7 cellular contexts compared by ENCODE assay signal in genomic region chr7:20651960-20652544, GRCh38. TPM values are rescaled to one million over a fixed set of nuclear protein-coding genes. Genes with fewer than 3 reads are reported as not detected.
DNase-seq lines count a peak whose midpoint lies in the region; ATAC-seq, FAIRE-seq and TF ChIP-seq lines count a peak whose summit lies in the region.

No MANE protein-coding gene starts in this region.

- DNase-seq in GM03348 (ENCODE audit: low spot score), result peak; percentile 57
- DNase-seq in K562 (ENCODE audit: extremely low read depth in 1 of 4, low spot score in 3 of 4), result peak in 2 of 4 experiments; percentile 4 to 11
- DNase-seq in DMS153 treated with DMSO at 0.1 percent for 48 hours (lab: John Stamatoyannopoulos, UW; ENCODE audit: unreplicated experiment), result no peak

- H3K36me3 Mint-ChIP-seq in nephron (ENCODE audit: low read depth), result no peaks in the 10 kb centered on the region

- H3K4me1 ChIP-seq in K562 (replicated peaks in 1 of 2; ENCODE audit: control insufficient read depth in 2 of 2, insufficient read depth in 2 of 2, low read length in 2 of 2), result no peaks in the 10 kb centered on the region

- H3K4me2 ChIP-seq in K562 (ENCODE audit: insufficient read depth, low read length), result no peak overlapping the region

- H3K27ac Mint-ChIP-seq in nephron, result no peak overlapping the region

- no peak overlapping the region for H2AFZ ChIP-seq in K562 (ENCODE audit: low read depth, low read length)

- no peak for TF ChIP-seq POLR2A in K562 (conservative IDR thresholded peaks at IDR 0.05)

- no peak overlapping the region for H3K9ac ChIP-seq in K562 (ENCODE audit: insufficient read depth in 1 of 2, low read depth in 2 of 2, low read length in 2 of 2)

- in situ Hi-C loops in K562 (cut with MboI), result no loop called here

- no peaks in the 10 kb centered on the region for H3K27me3 Mint-ChIP-seq in nephron (ENCODE audit: low read depth)

- no peaks in the 10 kb centered on the region for H3K9me3 Mint-ChIP-seq in nephron

- no TSS peak for BruUV-seq in K562 (replicated peaks; lab: Mats Ljungman, UMichigan)

- no peak overlapping the region for H3K4me3 ChIP-seq in K562

- no peaks in the 10 kb centered on the region for H3K9me1 ChIP-seq in K562 (ENCODE audit: control insufficient read depth, insufficient read depth, low read length)

- no peaks in the 10 kb centered on the region for H3K27me3 ChIP-seq in K562 (ENCODE audit: control insufficient read depth in 2 of 2, insufficient read depth in 2 of 2, low read length in 2 of 2)

- no peak overlapping the region for H3K27ac ChIP-seq in K562 (ENCODE audit: extremely low read depth, low read depth, low read length)

- H3K36me3 ChIP-seq in K562 (ENCODE audit: control insufficient read depth, insufficient read depth, low read length), result no peaks in the 10 kb centered on the region

- ATAC-seq in K562 (no peak), GM21723 (IDR thresholded peaks at IDR 0.05; ENCODE audit: unreplicated experiment) (no peak), HG02571 (IDR thresholded peaks at IDR 0.05; ENCODE audit: unreplicated experiment) (no peak)

- CTCF ChIA-PET in K562 (lab: Yijun Ruan, JAX; ENCODE audit: low intra/inter-chr PET ratio), result no interaction called here

- FAIRE-seq in K562 (lab: Jason Lieb, UNC), result peak; percentile 26

- WGBS in K562 (ENCODE audit: insufficient coverage, low coverage, missing lambda C conversion rate), result under 1% methylated on average over 10 of the region's 10 CpGs

- no peak overlapping the region for H3K4me3 Mint-ChIP-seq in nephron

- no peaks in the 10 kb centered on the region for H3K79me2 ChIP-seq in K562 (ENCODE audit: control insufficient read depth, insufficient read depth, low read length)

- no peaks in the 10 kb centered on the region for H3K4me1 Mint-ChIP-seq in nephron

- TF ChIP-seq EP300 in Ishikawa (IDR thresholded peaks at IDR 0.05; ENCODE audit: borderline replicate concordance), result no peak
- TF ChIP-seq EP300 in K562 (IDR thresholded peaks at IDR 0.05; ENCODE audit: low read length), result no peak

- no peaks in the 10 kb centered on the region for H3K9me3 ChIP-seq in K562 (replicated peaks; ENCODE audit: control insufficient read depth, insufficient read depth, low read depth, low read length)

- peak in 2 of 3 experiments; percentile 10 to 30; a peak in 3 of 6 replicates for TF ChIP-seq CTCF in K562 (IDR thresholded peaks at IDR 0.05 in 2 of 3, conservative IDR thresholded peaks at IDR 0.05 in 1 of 3; ENCODE audit: insufficient read depth in 2 of 3, low read depth in 1 of 3, low read length in 3 of 3)
- peak; percentile 49 to 60 (median 53) for TF ChIP-seq CTCF in nephron (IDR thresholded peaks at IDR 0.05; ENCODE audit: unreplicated experiment in 3 of 3)

- POLR2A ChIA-PET in K562 (lab: Yijun Ruan, JAX), result no interaction called here

- peak; percentile 41 for TF ChIP-seq RAD21 in Ishikawa (IDR thresholded peaks at IDR 0.05; ENCODE audit: low read depth)
- TF ChIP-seq RAD21 in K562 (CRISPR knock-in tag; conservative IDR thresholded peaks at IDR 0.05 in 1 of 2, IDR thresholded peaks at IDR 0.05 in 1 of 2), result peak in 1 of 2 experiments; percentile 20; a peak in 1 of 4 replicates

- H4K20me1 ChIP-seq in K562 (replicated peaks; ENCODE audit: control insufficient read depth, insufficient read depth, low read length), result no peaks in the 10 kb centered on the region

- intact Hi-C loops in K562 (cut with micrococcal nuclease), result no loop called here

TF ChIP-seq in Ishikawa, 13 proteins besides CTCF, POLR2A, EP300 and RAD21 (continues in another document):
- TF ChIP-seq EGR1 (IDR thresholded peaks at IDR 0.05) (no peak), ZBTB7A (IDR thresholded peaks at IDR 0.05; ENCODE audit: low read depth) (no peak), FOXM1 (IDR thresholded peaks at IDR 0.05; ENCODE audit: borderline replicate concordance, low read depth) (no peak), YY1 (IDR thresholded peaks at IDR 0.05; ENCODE audit: low read depth) (no peak), REST (IDR thresholded peaks at IDR 0.05; ENCODE audit: low read depth) (no peak), TCF12 (IDR thresholded peaks at IDR 0.05; ENCODE audit: low read depth) (no peak), CEBPB (IDR thresholded peaks at IDR 0.05) (no peak)

TF ChIP-seq in K562, 482 proteins besides CTCF, POLR2A, EP300 and RAD21:
- TF ChIP-seq POLR2G (IDR thresholded peaks at IDR 0.05; ENCODE audit: low read depth, low read length) (no peak), PHF8 (IDR thresholded peaks at IDR 0.05; ENCODE audit: borderline replicate concordance, low read length) (no peak), MEIS2 (IDR thresholded peaks at IDR 0.05; ENCODE audit: partially characterized antibody) (no peak), NFIC (IDR thresholded peaks at IDR 0.05) (no peak), NKRF (IDR thresholded peaks at IDR 0.05; ENCODE audit: borderline replicate concordance) (no peak), HMG20B (CRISPR knock-in tag; IDR thresholded peaks at IDR 0.05) (no peak), EWSR1 (IDR thresholded peaks at IDR 0.05; ENCODE audit: borderline replicate concordance, low read depth, partially characterized antibody) (no peak), RBM25 (IDR thresholded peaks at IDR 0.05; ENCODE audit: low read depth, low read length, severe bottlenecking) (no peak), FUS (optimal IDR thresholded peaks at IDR 0.05; ENCODE audit: low read depth, low read length) (no peak), CHD2 (IDR thresholded peaks at IDR 0.05; ENCODE audit: low read depth, low read length) (no peak), ZNF75A (CRISPR knock-in tag; IDR thresholded peaks at IDR 0.05) (no peak), ZNF551 (CRISPR knock-in tag; IDR thresholded peaks at IDR 0.05) (no peak), ZNF507 (tag; conservative IDR thresholded peaks at IDR 0.05) (no peak), THRB (CRISPR knock-in tag; conservative IDR thresholded peaks at IDR 0.05) (no peak), ATF7 (IDR thresholded peaks at IDR 0.05) (no peak), GMEB1 (CRISPR knock-in tag; IDR thresholded peaks at IDR 0.05) (no peak), L3MBTL2 (IDR thresholded peaks at IDR 0.05) (no peak), HMGN3 (IDR thresholded peaks at IDR 0.05; ENCODE audit: borderline replicate concordance, extremely low read depth, insufficient read length, low read depth, low read length) (no peak), NR3C1 (CRISPR knock-in tag; IDR thresholded peaks at IDR 0.05) (no peak)

RNA-seq across cellular contexts. Expression of gene ABCB5, which starts 36.6 kb away (rescaled TPM):
- total RNA-seq in K562 (2011; cell fraction: chromatin; rRNA removed; ENCODE audit: low replicate concordance), result not detected in 2 replicates
- not detected in 2 replicates for total RNA-seq in K562 (2011; cell fraction: nucleolus; rRNA removed)
- not detected in 2 replicates for total RNA-seq in K562 (2011; cell fraction: nucleoplasm; rRNA removed)
- total RNA-seq in K562 (2014; rRNA removed), result not detected in 2 replicates
- not detected in 2 replicates for total RNA-seq in K562 (2014; rRNA removed; fragmentation: Illumina TruSeq; extraction: Trizol)
- not detected in 2 replicates for total RNA-seq in K562 (2015; rRNA removed; fragmentation: Illumina TruSeq; extraction: Trizol)
- total RNA-seq in K562 (2021), result not detected in 2 replicates
- not detected in 2 replicates for polyA plus RNA-seq in K562 (2011; rRNA removed)
- polyA plus RNA-seq in K562 (2011; cell fraction: cytosol; rRNA removed), result not detected in 2 replicates
- polyA plus RNA-seq in K562 (2011; cell fraction: nucleus; rRNA removed), result not detected in 2 replicates
- polyA plus RNA-seq in K562 (2012), result not detected in 2 replicates
- not detected in 2 replicates for polyA plus RNA-seq in K562 (2014; fragmentation: Illumina TruSeq; extraction: Trizol)
- not detected for polyA plus RNA-seq in K562 (2014; fragmentation: Nextera tagmentation; extraction: Ambion mirVana)
- polyA plus RNA-seq in K562 (2014; rRNA removed), result not detected in 2 replicates
- not detected in 2 replicates for polyA minus RNA-seq in K562 (2011; rRNA and poly(A)+ RNA removed)
- polyA minus RNA-seq in K562 (2011; cell fraction: cytosol; rRNA and poly(A)+ RNA removed), result not detected in 2 replicates
- polyA minus RNA-seq in K562 (2011; cell fraction: nucleus; rRNA and poly(A)+ RNA removed), result not detected in 2 replicates
